Comparison of ENCODE assay signal across 15 cellular contexts in genomic region chr12:104130760-104131159, GRCh38.
DNase-seq lines count a peak whose midpoint lies in the region; TF ChIP-seq lines count a peak whose summit lies in the region.
"Had no signal": no experiment of that assay in that cellular context is flagged by ENCODE, and none has a peak within 500 bp of the region (broad histone marks: within the 10 kb centered on the region; RNA-seq: fewer than 3 reads in every experiment).

No MANE protein-coding gene starts in this region.

- peak overlapping the region; percentile 48 for H3K27ac ChIP-seq in 22Rv1

- TF ChIP-seq CTCF in 22Rv1 (IDR thresholded peaks at IDR 0.05), result no peak

- DNase-seq in EL (peak; percentile 15), astrocyte of the hippocampus (ENCODE audit: low read depth, low spot score) (peak; percentile 44), iris pigment epithelial cell (ENCODE audit: low read depth) (peak; percentile 45), midbrain (lab: John Stamatoyannopoulos, UW) (no peak), NCI-H69 (lab: John Stamatoyannopoulos, UW) (no peak), AG08396 (ENCODE audit: low spot score) (no peak), GM19240 (ENCODE audit: insufficient read length, low spot score) (no peak)
- DNase-seq: ACHN; CD8-positive, alpha-beta memory T cell; DMS 273 treated with DMSO at 0.1 percent for 48 hours; HCEC 1CT; NCI-H146; NCI-H226; NCI-H526 treated with DMSO at 0.1 percent for 48 hours had no signal

Comparison
In these comparisons a context has a peak if more than half of its experiments do, and no peak if none do; other contexts are left out.
1. DNase-seq: peak in EL (single experiment), astrocyte of the hippocampus (single experiment) and iris pigment epithelial cell (single experiment); none in midbrain (single experiment), NCI-H69 (single experiment), AG08396 (single experiment) and GM19240 (single experiment).